ENCODE assay signal across 8 cellular contexts in genomic region chr16:87635541-87636049, GRCh38. TPM values are rescaled to one million over a fixed set of nuclear protein-coding genes. Genes with fewer than 3 reads are reported as not detected.
DNase-seq lines count a peak whose midpoint lies in the region; ATAC-seq and TF ChIP-seq lines count a peak whose summit lies in the region.

No MANE protein-coding gene starts in this region.

- peak; percentile 53 for TF ChIP-seq CTCF in AG04450 (IDR thresholded peaks at IDR 0.05; ENCODE audit: low read depth, low read length)

- intact Hi-C loops in dendritic cell treated with granulocyte-macrophage colony-stimulating factor and Interleukin-4, amounts not matched to agents 40 ng/mL and 50 ng/mL, for 4 days (cut with micrococcal nuclease), result loop anchor here (2.0 to 10.0 kb wide), 3 partner anchors 85 to 433 kb away; no protein-coding TSS in a partner anchor

- POLR2A ChIA-PET in AG04450 (lab: Yijun Ruan, JAX), result interaction anchor here (0.6 to 0.7 kb wide), 3 partner anchors 40 to 54 kb away, joined by 3 to 4 read pairs (median 3); no protein-coding TSS in a partner anchor

- CTCF ChIA-PET in AG04450 (lab: Charles Lee), result interaction anchor here (0.6 to 5.0 kb wide), 42 partner anchors 10 to 319 kb away, joined by 3 to 75 read pairs (median 5); partner anchors contain the start of genes C16orf95 and FBXO31

- DNase-seq in AG04450 (ENCODE audit: low read depth, low spot score) (no peak), GM19238 (ENCODE audit: insufficient read length, low spot score) (peak; percentile 78), NCI-H345 treated with DMSO at 0.1 percent for 48 hours (lab: John Stamatoyannopoulos, UW; ENCODE audit: unreplicated experiment) (peak; percentile 41), medulla oblongata (ENCODE audit: extremely low spot score) (peak; percentile 50)
- DNase-seq in activated CD4-positive, alpha-beta T cell treated with anti-CD3 and anti-CD28 coated beads, Interleukin-2, amount 50 U/mL, for 4 hours, result peak; percentile 65 to 68
- peak; percentile 46 for DNase-seq in stimulated activated CD8-positive, alpha-beta memory T cell treated with anti-CD3 and anti-CD28 coated beads, Interleukin-15, amount 100 ng/mL, for 1 hour (ENCODE audit: low read depth)

- ATAC-seq in HG02981 (IDR thresholded peaks at IDR 0.05; ENCODE audit: unreplicated experiment), result no peak

- H3K27me3 ChIP-seq in AG04450 (ENCODE audit: control insufficient read depth, insufficient read depth, low read length), result peaks cover 44% of the 10 kb centered on the region

- no peak overlapping the region for H3K27ac ChIP-seq in AG04450 (ENCODE audit: low read depth, low read length)

- no peaks in the 10 kb centered on the region for H3K36me3 Mint-ChIP-seq in dendritic cell treated with granulocyte-macrophage colony-stimulating factor and Interleukin-4, amounts not matched to agents 40 ng/mL and 50 ng/mL, for 4 days (ENCODE audit: low read depth)

- H3K9me3 Mint-ChIP-seq in dendritic cell treated with granulocyte-macrophage colony-stimulating factor and Interleukin-4, amounts not matched to agents 40 ng/mL and 50 ng/mL, for 4 days, result peaks cover 9% of the 10 kb centered on the region

- H3K27ac Mint-ChIP-seq in dendritic cell treated with granulocyte-macrophage colony-stimulating factor and Interleukin-4, amounts not matched to agents 40 ng/mL and 50 ng/mL, for 4 days, result no peak overlapping the region

- no peaks in the 10 kb centered on the region; the same call in 1 of the 2 replicates for H3K9me3 ChIP-seq in AG04450 (ENCODE audit: control insufficient read depth, insufficient read depth, low read length)

- no peak overlapping the region for H3K4me3 ChIP-seq in AG04450 (ENCODE audit: low read depth, low read length)

- peaks cover 18% of the 10 kb centered on the region for H3K4me1 Mint-ChIP-seq in dendritic cell treated with granulocyte-macrophage colony-stimulating factor and Interleukin-4, amounts not matched to agents 40 ng/mL and 50 ng/mL, for 4 days (ENCODE audit: low read depth)

- H3K27me3 Mint-ChIP-seq in dendritic cell treated with granulocyte-macrophage colony-stimulating factor and Interleukin-4, amounts not matched to agents 40 ng/mL and 50 ng/mL, for 4 days, result peaks cover 44% of the 10 kb centered on the region

- peak overlapping the region; percentile 48 for H3K4me3 Mint-ChIP-seq in dendritic cell treated with granulocyte-macrophage colony-stimulating factor and Interleukin-4, amounts not matched to agents 40 ng/mL and 50 ng/mL, for 4 days

RNA-seq across cellular contexts. Expression of gene JPH3, which starts 33.3 kb away (rescaled TPM):
- 0.02 TPM in 1 of 2 replicates, not detected in the other for polyA plus RNA-seq in AG04450 (2011; rRNA removed)
- not detected in 2 replicates for polyA minus RNA-seq in AG04450 (2011; rRNA and poly(A)+ RNA removed)
